In the genomic region with DNA sequence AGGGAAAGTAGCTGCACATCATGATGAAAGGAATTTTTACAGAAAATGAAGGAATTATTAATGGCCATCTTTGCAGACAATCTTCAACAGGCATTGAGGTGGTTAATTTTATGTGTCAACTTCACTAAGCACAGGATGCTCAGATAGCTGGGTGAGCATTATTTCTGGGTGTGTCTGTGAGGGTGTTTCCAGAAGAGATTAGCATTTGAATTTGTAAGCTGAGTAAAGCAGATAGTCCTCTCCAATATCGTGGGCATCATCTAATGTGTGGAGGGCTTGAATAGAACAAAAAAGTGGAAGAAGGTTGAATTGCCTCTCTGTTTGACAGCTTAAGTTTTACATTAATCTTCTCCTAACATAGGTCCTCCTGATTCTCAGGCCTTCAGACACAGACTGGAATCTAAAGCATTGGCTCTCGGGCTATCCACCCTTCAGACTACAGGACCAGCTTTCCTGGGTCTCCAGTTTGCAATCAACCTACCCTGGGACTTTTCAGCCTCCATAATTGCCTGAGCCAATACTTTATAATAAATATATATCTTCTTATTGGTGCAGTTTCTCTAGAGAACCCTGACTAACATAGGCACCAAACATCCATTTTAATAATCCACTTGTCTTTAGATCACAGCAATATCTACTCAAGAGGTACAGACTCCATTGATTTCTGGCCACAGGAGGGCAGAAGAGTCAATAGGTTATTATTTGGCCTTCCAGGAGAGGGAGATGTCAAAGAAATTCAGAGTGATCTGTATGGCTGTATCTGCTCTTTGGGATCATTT, we compare ENCODE assay signal across 1 cellular context.
TF ChIP-seq lines count a peak whose summit lies in the region.

No MANE protein-coding gene starts in this region.

TF ChIP-seq in HepG2, 621 proteins besides CTCF, POLR2A, EP300 and RAD21:
- TF ChIP-seq SMC3 (IDR thresholded peaks at IDR 0.05; ENCODE audit: low read length) (peak; percentile 81), SRY (CRISPR knock-in tag; IDR thresholded peaks at IDR 0.05) (no peak), STAG1 (CRISPR knock-in tag; IDR thresholded peaks at IDR 0.05) (peak; percentile 81)
- TF ChIP-seq, protein P1, sequence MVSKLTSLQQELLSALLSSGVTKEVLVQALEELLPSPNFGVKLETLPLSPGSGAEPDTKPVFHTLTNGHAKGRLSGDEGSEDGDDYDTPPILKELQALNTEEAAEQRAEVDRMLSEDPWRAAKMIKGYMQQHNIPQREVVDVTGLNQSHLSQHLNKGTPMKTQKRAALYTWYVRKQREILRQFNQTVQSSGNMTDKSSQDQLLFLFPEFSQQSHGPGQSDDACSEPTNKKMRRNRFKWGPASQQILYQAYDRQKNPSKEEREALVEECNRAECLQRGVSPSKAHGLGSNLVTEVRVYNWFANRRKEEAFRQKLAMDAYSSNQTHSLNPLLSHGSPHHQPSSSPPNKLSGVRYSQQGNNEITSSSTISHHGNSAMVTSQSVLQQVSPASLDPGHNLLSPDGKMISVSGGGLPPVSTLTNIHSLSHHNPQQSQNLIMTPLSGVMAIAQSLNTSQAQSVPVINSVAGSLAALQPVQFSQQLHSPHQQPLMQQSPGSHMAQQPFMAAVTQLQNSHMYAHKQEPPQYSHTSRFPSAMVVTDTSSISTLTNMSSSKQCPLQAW (CRISPR knock-in tag; IDR thresholded peaks at IDR 0.05) = no peak
